Comparison of ENCODE assay signal across 24 cellular contexts in genomic region chr18:28168725-28169124, GRCh38. TPM values are rescaled to one million over a fixed set of nuclear protein-coding genes. Genes with fewer than 3 reads are reported as not detected.
DNase-seq lines count a peak whose midpoint lies in the region; ATAC-seq and TF ChIP-seq lines count a peak whose summit lies in the region.
"Had no signal": no experiment of that assay in that cellular context is flagged by ENCODE, and none has a peak within 500 bp of the region (broad histone marks: within the 10 kb centered on the region; RNA-seq: fewer than 3 reads in every experiment).

No MANE protein-coding gene starts in this region.

- intact Hi-C loops in uterus (cut with DNase I; ENCODE audit: low total_unique reads): no loop called here

- DNase-seq in MM.1S (peak; percentile 59), epithelial cell of proximal tubule (ENCODE audit: low read depth) (no peak), osteoblast (ENCODE audit: insufficient read length, low spot score, missing footprints) (no peak), globus pallidus (ENCODE audit: low spot score) (no peak), uterus (no peak)
- DNase-seq: activated CD4-positive, alpha-beta T cell treated with anti-CD3 and anti-CD28 coated beads, Interleukin-2, amount 50 U/mL, for 1 hour; activated naive CD4-positive, alpha-beta T cell; activated T-cell treated with anti-CD3 and anti-CD28 coated beads, Interleukin-2, amount 50 U/mL, for 4 hours; body of pancreas; C1 segment of cervical spinal cord; COR-L47; left colon; NCI-H1092; NCI-H1694 treated with DMSO at 0.1 percent for 48 hours; NCI-H2171; NCI-H524; occipital lobe; SHP77; stimulated activated CD4-positive, alpha-beta T cell treated with anti-CD3 and anti-CD28 coated beads, Interleukin-2, amount 100 ng/mL, for 48 hours; SW 1271; T-helper 9 cell had no signal

- H3K36me3 ChIP-seq in MM.1S (replicated peaks; ENCODE audit: insufficient read depth, low read length) (no peaks in the 10 kb centered on the region), osteoblast (ENCODE audit: insufficient read depth, low read length) (no peaks in the 10 kb centered on the region), uterus (no peaks in the 10 kb centered on the region)

- H3K27ac ChIP-seq in MM.1S (ENCODE audit: low read length): peak overlapping the region; percentile 24; the same call in 1 of the 2 replicates
- peak overlapping the region; percentile 24 for H3K27ac ChIP-seq in osteoblast (ENCODE audit: low read depth, low read length)
- H3K27ac ChIP-seq in uterus: no peak overlapping the region
- H3K27ac ChIP-seq: body of pancreas, HL-60 had no signal

- peak overlapping the region; percentile 15; the same call in 1 of the 2 replicates for H3K9ac ChIP-seq in MM.1S (ENCODE audit: low read length)

- H3K79me2 ChIP-seq in MM.1S (ENCODE audit: low read length): peaks cover 6% of the 10 kb centered on the region
- H3K79me2 ChIP-seq in osteoblast (ENCODE audit: insufficient read depth, low read length): peaks cover 98% of the 10 kb centered on the region

- no peak for TF ChIP-seq POLR2A in uterus (IDR thresholded peaks at IDR 0.05)

- H3F3A ChIP-seq in MM.1S (ENCODE audit: insufficient read depth, low read length): 0 out of 2 replicates have a peak, but pooled peaks cover 11% of the 10 kb centered on the region

- H3K4me3 ChIP-seq in MM.1S (ENCODE audit: low read length): peak overlapping the region; percentile 12; the same call in 1 of the 2 replicates
- H3K4me3 ChIP-seq in epithelial cell of proximal tubule (ENCODE audit: low read depth, low read length): peak overlapping the region; percentile 33
- H3K4me3 ChIP-seq in osteoblast (ENCODE audit: insufficient read depth, low read length): no peak overlapping the region
- H3K4me3 ChIP-seq in uterus: no peak overlapping the region
- H3K4me3 ChIP-seq: body of pancreas had no signal

- H3K4me2 ChIP-seq in MM.1S (ENCODE audit: low read depth, low read length): peak overlapping the region; percentile 61
- peak overlapping the region; percentile 59 for H3K4me2 ChIP-seq in osteoblast (ENCODE audit: insufficient read depth, low read length)

- H3K9me3 ChIP-seq in MM.1S (replicated peaks; ENCODE audit: insufficient read depth, low read length) (no peaks in the 10 kb centered on the region), osteoblast (ENCODE audit: low read depth, low read length) (no peaks in the 10 kb centered on the region), uterus (no peaks in the 10 kb centered on the region)
- H3K9me3 ChIP-seq: body of pancreas had no signal

- no peak overlapping the region for H2AFZ ChIP-seq in MM.1S (ENCODE audit: low read length)
- H2AFZ ChIP-seq in osteoblast (ENCODE audit: low read length): no peak overlapping the region

- H3K27me3 ChIP-seq in MM.1S (replicated peaks; ENCODE audit: insufficient read depth, low read length) (no peaks in the 10 kb centered on the region), osteoblast (ENCODE audit: insufficient read depth, low read length) (no peaks in the 10 kb centered on the region), uterus (peaks cover 0 to 17% of the 10 kb centered on the region in 2 donors)
- H3K27me3 ChIP-seq: body of pancreas had no signal

- ATAC-seq in GM21786 (IDR thresholded peaks at IDR 0.05; ENCODE audit: unreplicated experiment) (peak; percentile 52), HG03108 (IDR thresholded peaks at IDR 0.05; ENCODE audit: unreplicated experiment) (no peak)
- ATAC-seq: body of pancreas, left colon had no signal

- H3K4me1 ChIP-seq in MM.1S (ENCODE audit: low read length) (peaks cover 18% of the 10 kb centered on the region), osteoblast (ENCODE audit: insufficient read depth, low read length) (peaks cover 15% of the 10 kb centered on the region), uterus (no peaks in the 10 kb centered on the region)
- H3K4me1 ChIP-seq: body of pancreas had no signal

- TF ChIP-seq CTCF in MM.1S (IDR thresholded peaks at IDR 0.05; ENCODE audit: low read length) (no peak), epithelial cell of proximal tubule (conservative IDR thresholded peaks at IDR 0.05; ENCODE audit: low read depth, low read length) (no peak), osteoblast (IDR thresholded peaks at IDR 0.05; ENCODE audit: extremely low read depth, low read depth, low read length) (no peak), uterus (IDR thresholded peaks at IDR 0.05) (no peak)

- no peaks in the 10 kb centered on the region for H4K20me1 ChIP-seq in MM.1S (ENCODE audit: insufficient read depth, low read length)
- H4K20me1 ChIP-seq in osteoblast (ENCODE audit: insufficient read depth, low read length): peaks cover 17% of the 10 kb centered on the region

- H3K9me2 ChIP-seq in MM.1S (replicated peaks; ENCODE audit: insufficient read depth, low read length): no peaks in the 10 kb centered on the region

RNA-seq across cellular contexts. Expression of gene CDH2, which starts 8.2 kb away (rescaled TPM):
- total RNA-seq in epithelial cell of proximal tubule (74.5 and 78.2 TPM in 2 replicates), osteoblast (75.6 and 78.7 TPM in 2 replicates), uterus (10 to 100 TPM in 1 of 4 donors, 1 to 10 TPM in 2, under 1 TPM in 1; 0.26 to 58.2 (median 1.9) TPM)

Comparison
In these comparisons a context has a peak if more than half of its experiments do, and no peak if none do; other contexts are left out.
1. H3K27ac ChIP-seq: peak in MM.1S (single experiment) and osteoblast (single experiment); none in uterus (0 of 2).
2. H3K4me3 ChIP-seq: peak in MM.1S (single experiment) and epithelial cell of proximal tubule (single experiment); none in osteoblast (single experiment) and uterus (0 of 2).